Comparison of ENCODE assay signal across 1 cellular context in genomic region chr2:72952110-72952823, GRCh38.
TF ChIP-seq lines count a peak whose summit lies in the region.

No MANE protein-coding gene starts in this region.

TF ChIP-seq in GM23338, 12 proteins besides CTCF, POLR2A, EP300 and RAD21 (continued from another document):
- TF ChIP-seq ZNF462 (CRISPR knock-in tag; IDR thresholded peaks at IDR 0.05), result no peak
- no peak for TF ChIP-seq ZNF331 (CRISPR knock-in tag; IDR thresholded peaks at IDR 0.05; ENCODE audit: low read depth)
